In the genomic region with DNA sequence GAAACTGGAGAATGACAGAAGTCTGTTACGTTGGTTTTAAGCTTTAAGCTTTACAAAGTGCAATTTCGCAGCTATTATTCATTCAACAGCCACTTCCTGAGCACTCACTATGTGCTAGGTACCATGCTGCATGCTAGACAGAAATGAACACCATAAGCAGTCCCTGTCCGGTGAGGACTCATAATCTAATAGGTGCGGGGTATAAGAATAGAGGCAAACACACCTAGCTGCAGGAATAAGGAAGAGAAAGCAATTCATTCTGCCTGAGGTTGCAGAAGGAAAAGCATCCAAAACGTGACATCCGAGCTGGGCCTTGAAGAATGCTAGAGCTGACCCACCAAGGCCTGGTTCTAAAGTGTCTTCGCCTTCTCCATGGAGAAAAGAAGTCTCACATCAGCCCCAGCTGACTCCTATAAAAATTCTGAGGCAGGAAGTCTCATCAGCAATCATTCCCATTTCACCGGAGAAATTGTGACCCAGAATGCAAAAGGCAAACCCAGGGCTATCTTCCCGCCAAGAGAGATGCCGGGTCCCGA, we compare ENCODE assay signal across 8 cellular contexts. TPM values are rescaled to one million over a fixed set of nuclear protein-coding genes. Genes with fewer than 3 reads are reported as not detected.
DNase-seq lines count a peak whose midpoint lies in the region; ATAC-seq and TF ChIP-seq lines count a peak whose summit lies in the region.

No MANE protein-coding gene starts in this region.

- TF ChIP-seq EP300 in sigmoid colon (IDR thresholded peaks at IDR 0.05): no peak

- H3K4me1 ChIP-seq in sigmoid colon: peaks cover 0 to 46% (median 28%) of the 10 kb centered on the region in 4 donors

- TF ChIP-seq POLR2A in sigmoid colon (IDR thresholded peaks at IDR 0.05): no peak

- H3K27me3 Mint-ChIP-seq in activated CD8-positive, alpha-beta memory T cell treated with anti-CD3 and anti-CD28 coated beads, Interleukin-2, amount 10 ng/mL, durations not matched to agents 7 days and 5 days: no peaks in the 10 kb centered on the region
- no peaks in the 10 kb centered on the region for H3K27me3 Mint-ChIP-seq in T-cell

- H3K27me3 ChIP-seq in sigmoid colon: no peaks in the 10 kb centered on the region

- H3K9me3 ChIP-seq in sigmoid colon: no peaks in the 10 kb centered on the region

- H3K4me1 Mint-ChIP-seq in activated CD8-positive, alpha-beta memory T cell treated with anti-CD3 and anti-CD28 coated beads, Interleukin-2, amount 10 ng/mL, durations not matched to agents 7 days and 5 days: peaks cover 56% of the 10 kb centered on the region
- H3K4me1 Mint-ChIP-seq in T-cell: peaks cover 51 to 54% (median 52%) of the 10 kb centered on the region in 3 donors

- peak; percentile 20 for ATAC-seq in activated CD8-positive, alpha-beta memory T cell treated with anti-CD3 and anti-CD28 coated beads, Interleukin-2, amount 10 ng/mL, durations not matched to agents 7 days and 5 days
- no peak for ATAC-seq in T-cell (replicated peaks in 1 of 4)
- ATAC-seq in GM21367 (IDR thresholded peaks at IDR 0.05; ENCODE audit: unreplicated experiment): no peak
- no peak for ATAC-seq in GM18858 (IDR thresholded peaks at IDR 0.05; ENCODE audit: unreplicated experiment)

- TF ChIP-seq CTCF in sigmoid colon (IDR thresholded peaks at IDR 0.05): no peak

- peaks cover 20% of the 10 kb centered on the region for H3K36me3 Mint-ChIP-seq in activated CD8-positive, alpha-beta memory T cell treated with anti-CD3 and anti-CD28 coated beads, Interleukin-2, amount 10 ng/mL, durations not matched to agents 7 days and 5 days
- H3K36me3 Mint-ChIP-seq in T-cell: peaks cover 6% of the 10 kb centered on the region

- POLR2A ChIA-PET in T-cell (lab: Charles Lee): interaction anchor here (0.5 to 1.3 kb wide), 7 partner anchors 11 to 1046 kb away, joined by 3 to 8 read pairs (median 4); a partner anchor contains a TSS

- H3K27ac ChIP-seq in sigmoid colon: peak overlapping the region; percentile 81 to 89 (median 87)

- H3K4me3 ChIP-seq in sigmoid colon: peak overlapping the region; percentile 61 to 76 (median 66)

- no peaks in the 10 kb centered on the region for H3K36me3 ChIP-seq in sigmoid colon

- WGBS in sigmoid colon, 2 donors: 1 to 7% methylated on average over 11 of the region's 11 CpGs

- intact Hi-C loops in sigmoid colon (cut with DNase I): loop anchor here (1.0 to 5.0 kb wide), 3 partner anchors 55 to 192 kb away; a partner anchor contains a TSS
- intact Hi-C loops in posterior cingulate gyrus (cut with DNase I): loop anchor here (1.0 to 5.0 kb wide), 3 partner anchors 55 to 108 kb away; a partner anchor contains a TSS

- H3K9me3 Mint-ChIP-seq in activated CD8-positive, alpha-beta memory T cell treated with anti-CD3 and anti-CD28 coated beads, Interleukin-2, amount 10 ng/mL, durations not matched to agents 7 days and 5 days (ENCODE audit: low read depth): no peaks in the 10 kb centered on the region
- no peaks in the 10 kb centered on the region for H3K9me3 Mint-ChIP-seq in T-cell

- CTCF ChIA-PET in activated CD8-positive, alpha-beta memory T cell treated with anti-CD3 and anti-CD28 coated beads, Interleukin-2, amount 10 ng/mL, durations not matched to agents 7 days and 5 days (lab: Charles Lee): interaction anchor here (0.8 to 4.7 kb wide), 11 partner anchors 12 to 437 kb away, joined by 3 to 31 read pairs (median 4); a partner anchor contains a TSS
- CTCF ChIA-PET in T-cell (lab: Charles Lee): interaction anchor here in 1 of 2 donors (0.5 to 3.6 kb wide), 5 partner anchors 54 to 190 kb away, joined by 3 to 31 read pairs (median 5); a partner anchor contains a TSS

- peak overlapping the region; percentile 93 for H3K27ac Mint-ChIP-seq in activated CD8-positive, alpha-beta memory T cell treated with anti-CD3 and anti-CD28 coated beads, Interleukin-2, amount 10 ng/mL, durations not matched to agents 7 days and 5 days
- H3K27ac Mint-ChIP-seq in T-cell: peak overlapping the region; percentile 82 to 91

- DNase-seq in activated CD8-positive, alpha-beta memory T cell treated with anti-CD3 and anti-CD28 coated beads, Interleukin-2, amount 10 ng/mL, durations not matched to agents 7 days and 5 days: peak; percentile 43
- no peak for DNase-seq in activated CD8-positive, alpha-beta memory T cell treated with anti-CD3 and anti-CD28 coated beads, Interleukin-2, amount 50 U/mL, for 48 hours
- peak in 1 of 34 experiments; percentile 1 for DNase-seq in T-cell
- peak; percentile 10 for DNase-seq in fibroblast of peridontal ligament (ENCODE audit: extremely low read depth)
- no peak for DNase-seq in sigmoid colon
- no peak for DNase-seq in posterior cingulate gyrus

- peak overlapping the region; percentile 88 for H3K4me3 Mint-ChIP-seq in activated CD8-positive, alpha-beta memory T cell treated with anti-CD3 and anti-CD28 coated beads, Interleukin-2, amount 10 ng/mL, durations not matched to agents 7 days and 5 days
- peak overlapping the region; percentile 88 to 98 (median 94) for H3K4me3 Mint-ChIP-seq in T-cell

RNA-seq across cellular contexts. Expression of a gene that starts 0.5 kb away (rescaled TPM):
- 10 to 100 TPM; 40.4 to 42.8 TPM for total RNA-seq in activated CD8-positive, alpha-beta memory T cell treated with anti-CD3 and anti-CD28 coated beads, Interleukin-2, amount 10 ng/mL, durations not matched to agents 7 days and 5 days
- 10 to 100 TPM; 22.2 to 31.8 (median 29.5) TPM for total RNA-seq in T-cell
- total RNA-seq in sigmoid colon: 10 to 100 TPM; 18.8 to 22.5 (median 20.9) TPM
- 10 to 100 TPM in 1 of 3 donors, 1 to 10 TPM in 2; 7.2 to 16.5 (median 9.5) TPM for polyA plus RNA-seq in sigmoid colon

RNA-seq across cellular contexts. Expression of a gene that starts 0.8 kb away (rescaled TPM):
- total RNA-seq in activated CD8-positive, alpha-beta memory T cell treated with anti-CD3 and anti-CD28 coated beads, Interleukin-2, amount 10 ng/mL, durations not matched to agents 7 days and 5 days: 10 to 100 TPM in 1 of 2 experiments, 1 to 10 TPM in 1; 8.7 to 12.2 TPM
- total RNA-seq in T-cell (1 to 10 TPM; 2.7 to 7.1 (median 4.2) TPM), sigmoid colon (1 to 10 TPM; 7.1 to 9.6 (median 8.6) TPM)
- 10 to 100 TPM in 2 of 3 donors, 1 to 10 TPM in 1; 4.2 to 28.0 (median 12.0) TPM for polyA plus RNA-seq in sigmoid colon

RNA-seq across cellular contexts. Expression of a gene that starts 54.8 kb away (rescaled TPM):
- total RNA-seq in activated CD8-positive, alpha-beta memory T cell treated with anti-CD3 and anti-CD28 coated beads, Interleukin-2, amount 10 ng/mL, durations not matched to agents 7 days and 5 days: 10 to 100 TPM; 25.6 to 33.6 TPM
- 10 to 100 TPM; 25.1 to 37.0 (median 34.7) TPM for total RNA-seq in T-cell
- total RNA-seq in sigmoid colon: 10 to 100 TPM; 57.1 to 71.7 (median 66.2) TPM
- 10 to 100 TPM; 33.8 to 74.5 (median 64.5) TPM for polyA plus RNA-seq in sigmoid colon

RNA-seq across cellular contexts. Expression of a gene that starts 54.9 kb away (rescaled TPM):
- total RNA-seq in activated CD8-positive, alpha-beta memory T cell treated with anti-CD3 and anti-CD28 coated beads, Interleukin-2, amount 10 ng/mL, durations not matched to agents 7 days and 5 days: 10 to 100 TPM; 34.0 to 43.4 TPM
- total RNA-seq in T-cell (10 to 100 TPM; 16.6 to 24.4 (median 21.1) TPM), sigmoid colon (10 to 100 TPM; 12.7 to 21.4 (median 14.1) TPM)
- 10 to 100 TPM in 1 of 3 donors, 1 to 10 TPM in 2; 7.9 to 15.5 (median 9.0) TPM for polyA plus RNA-seq in sigmoid colon

Comparison
In these comparisons a context has a peak if more than half of its experiments do, and no peak if none do; other contexts are left out.
1. DNase-seq: peak in activated CD8-positive, alpha-beta memory T cell treated with anti-CD3 and anti-CD28 coated beads, Interleukin-2, amount 10 ng/mL, durations not matched to agents 7 days and 5 days (single experiment) and fibroblast of peridontal ligament (single experiment); none in activated CD8-positive, alpha-beta memory T cell treated with anti-CD3 and anti-CD28 coated beads, Interleukin-2, amount 50 U/mL, for 48 hours (single experiment), sigmoid colon (single experiment) and posterior cingulate gyrus (0 of 10).